7 cellular contexts compared by ENCODE assay signal in genomic region chr20:31545621-31546040, GRCh38. TPM values are rescaled to one million over a fixed set of nuclear protein-coding genes. Genes with fewer than 3 reads are reported as not detected.
A peak's percentile ranks its signal among the peaks of the same experiment; 100 is the strongest.
DNase-seq lines count a peak whose midpoint lies in the region; ATAC-seq and TF ChIP-seq lines count a peak whose summit lies in the region.
"Not testable (repeated sequence)": the region's sequence is repeated elsewhere in the genome, so short reads cannot be mapped to it uniquely, and the experiment has no call there.

No MANE protein-coding gene starts in this region.

- H3F3A ChIP-seq in GM23338 (replicated peaks; ENCODE audit: low read depth): peaks cover 68% of the 10 kb centered on the region

- not testable (repeated sequence) for H3K27me3 ChIP-seq in GM23338 (ENCODE audit: insufficient read depth); adipocyte (replicated peaks; ENCODE audit: control insufficient read depth, insufficient read depth, low read length); esophagus squamous epithelium

- not testable (repeated sequence) for TF ChIP-seq POLR2A in esophagus squamous epithelium (IDR thresholded peaks at IDR 0.05)

- not testable (repeated sequence) for H3K27ac Mint-ChIP-seq in GM23338, mesothelial cell of epicardium
- peak overlapping the region; percentile 34 for H3K27ac Mint-ChIP-seq in activated CD4-positive, alpha-beta memory T cell treated with anti-CD3 and anti-CD28 coated beads, Interleukin-2, amount 10 ng/mL, durations not matched to agents 7 days and 5 days
- H3K27ac Mint-ChIP-seq in osteocyte (ENCODE audit: unreplicated experiment): peak overlapping the region; percentile 85

- not testable (repeated sequence) for H3K9me3 Mint-ChIP-seq in GM23338; activated CD4-positive, alpha-beta memory T cell treated with anti-CD3 and anti-CD28 coated beads, Interleukin-2, amount 10 ng/mL, durations not matched to agents 7 days and 5 days; mesothelial cell of epicardium; osteocyte (ENCODE audit: unreplicated experiment)

- H3K27ac ChIP-seq in GM23338 (ENCODE audit: low read depth) (peak overlapping the region; percentile 92; the same call in 1 of the 2 replicates), RWPE1 (peak overlapping the region; percentile 81), esophagus squamous epithelium (peak overlapping the region in 3 of 4 donors; percentile 77 to 92 (median 88))

- peaks cover 21% of the 10 kb centered on the region for H3K27me3 Mint-ChIP-seq in GM23338 (ENCODE audit: insufficient read depth, low read depth, poor library complexity)
- H3K27me3 Mint-ChIP-seq in activated CD4-positive, alpha-beta memory T cell treated with anti-CD3 and anti-CD28 coated beads, Interleukin-2, amount 10 ng/mL, durations not matched to agents 7 days and 5 days; mesothelial cell of epicardium (ENCODE audit: low read depth); osteocyte (ENCODE audit: unreplicated experiment): not testable (repeated sequence)

- intact Hi-C loops in esophagus squamous epithelium (cut with DNase I): not testable (repeated sequence)

- not testable (repeated sequence) for TF ChIP-seq CTCF in GM23338 (conservative IDR thresholded peaks at IDR 0.05; ENCODE audit: low read depth in 2 of 2); RWPE1 (conservative IDR thresholded peaks at IDR 0.05; ENCODE audit: low read depth); esophagus squamous epithelium (IDR thresholded peaks at IDR 0.05); mesothelial cell of epicardium (IDR thresholded peaks at IDR 0.05; ENCODE audit: unreplicated experiment); osteocyte (IDR thresholded peaks at IDR 0.05)

- H3K4me3 ChIP-seq in GM23338; adipocyte (ENCODE audit: low read length); esophagus squamous epithelium: not testable (repeated sequence)

- H3K4me1 ChIP-seq in GM23338 (ENCODE audit: insufficient read depth): not testable (repeated sequence)
- H3K4me1 ChIP-seq in adipocyte (ENCODE audit: control insufficient read depth, insufficient read depth, low read length) (peaks cover 47% of the 10 kb centered on the region), esophagus squamous epithelium (peaks cover 5 to 77% (median 23%) of the 10 kb centered on the region in 3 donors)

- peak overlapping the region; percentile 27 for H3K9ac ChIP-seq in adipocyte (ENCODE audit: low read length)

- 60 to 63% methylated on average over 5 of the region's 5 CpGs for WGBS in esophagus squamous epithelium, 2 donors

- not testable (repeated sequence) for H3K4me3 Mint-ChIP-seq in GM23338; activated CD4-positive, alpha-beta memory T cell treated with anti-CD3 and anti-CD28 coated beads, Interleukin-2, amount 10 ng/mL, durations not matched to agents 7 days and 5 days; osteocyte (ENCODE audit: unreplicated experiment)
- H3K4me3 Mint-ChIP-seq in mesothelial cell of epicardium: peak overlapping the region; percentile 13

- peaks cover 53% of the 10 kb centered on the region for H3K36me3 Mint-ChIP-seq in GM23338 (ENCODE audit: low read depth)
- peaks cover 64% of the 10 kb centered on the region for H3K36me3 Mint-ChIP-seq in activated CD4-positive, alpha-beta memory T cell treated with anti-CD3 and anti-CD28 coated beads, Interleukin-2, amount 10 ng/mL, durations not matched to agents 7 days and 5 days (ENCODE audit: low read depth)
- H3K36me3 Mint-ChIP-seq in mesothelial cell of epicardium: peaks cover 11% of the 10 kb centered on the region
- peaks cover 31% of the 10 kb centered on the region for H3K36me3 Mint-ChIP-seq in osteocyte (ENCODE audit: unreplicated experiment)

- not testable (repeated sequence) for H3K9me3 ChIP-seq in adipocyte (ENCODE audit: control insufficient read depth, low read length); esophagus squamous epithelium

- CTCF ChIA-PET in RWPE1 (lab: Yijun Ruan, JAX): interaction anchor here (0.6 to 1.6 kb wide), 4 partner anchors 31 to 275 kb away, joined by 3 to 4 read pairs (median 4); partner anchors contain the start of gene HM13
- CTCF ChIA-PET in activated CD4-positive, alpha-beta memory T cell treated with anti-CD3 and anti-CD28 coated beads, Interleukin-2, amount 10 ng/mL, durations not matched to agents 7 days and 5 days (lab: Charles Lee): interaction anchor here (0.9 to 19.1 kb wide), 4 partner anchors 8 to 64 kb away, joined by 3 to 523 read pairs (median 53); partner anchors contain the start of gene ID1

- not testable (repeated sequence) for DNase-seq in GM23338 (ENCODE audit: low spot score); RWPE1 (ENCODE audit: low spot score); activated CD4-positive, alpha-beta memory T cell treated with anti-CD3 and anti-CD28 coated beads, Interleukin-2, amount 10 ng/mL, durations not matched to agents 7 days and 5 days; esophagus squamous epithelium (lab: John Stamatoyannopoulos, UW); mesothelial cell of epicardium (ENCODE audit: low spot score in 2 of 2, unreplicated experiment in 2 of 2); osteocyte (ENCODE audit: extremely low spot score, unreplicated experiment)
- peak; percentile 31 for DNase-seq in adipocyte (ENCODE audit: low read depth)

- H4K20me1 ChIP-seq in GM23338 (replicated peaks; ENCODE audit: insufficient read depth): peaks cover 15% of the 10 kb centered on the region

- H3K4me2 ChIP-seq in GM23338: not testable (repeated sequence)

- H3K36me3 ChIP-seq in GM23338 (ENCODE audit: insufficient read depth) (peaks cover 26% of the 10 kb centered on the region), adipocyte (ENCODE audit: control insufficient read depth, insufficient read depth, low read length, severe bottlenecking) (peaks cover 61% of the 10 kb centered on the region), esophagus squamous epithelium (peaks cover 13 to 78% (median 20%) of the 10 kb centered on the region in 3 donors)

- not testable (repeated sequence) for H2AFZ ChIP-seq in GM23338

- not testable (repeated sequence) for H3K4me1 Mint-ChIP-seq in GM23338
- H3K4me1 Mint-ChIP-seq in activated CD4-positive, alpha-beta memory T cell treated with anti-CD3 and anti-CD28 coated beads, Interleukin-2, amount 10 ng/mL, durations not matched to agents 7 days and 5 days: peaks cover 55% of the 10 kb centered on the region
- H3K4me1 Mint-ChIP-seq in mesothelial cell of epicardium: peaks cover 43% of the 10 kb centered on the region
- H3K4me1 Mint-ChIP-seq in osteocyte (ENCODE audit: unreplicated experiment): peaks cover 35% of the 10 kb centered on the region

- POLR2A ChIA-PET in RWPE1 (lab: Yijun Ruan, JAX; ENCODE audit: low non-redundant PET): interaction anchor here (0.7 kb wide), 1 partner anchor 29 kb away, joined by 6 read pairs; no protein-coding TSS in a partner anchor
- POLR2A ChIA-PET in activated CD4-positive, alpha-beta memory T cell treated with anti-CD3 and anti-CD28 coated beads, Interleukin-2, amount 10 ng/mL, durations not matched to agents 7 days and 5 days (lab: Charles Lee): interaction anchor here (1.5 kb wide), 1 partner anchor 30 kb away, joined by 5 read pairs; no protein-coding TSS in a partner anchor

- H3K9me2 ChIP-seq in GM23338 (ENCODE audit: insufficient read depth): not testable (repeated sequence)

- not testable (repeated sequence) for ATAC-seq in GM23338

- peaks cover 18% of the 10 kb centered on the region for H3K79me2 ChIP-seq in GM23338 (replicated peaks; ENCODE audit: insufficient read depth)

RNA-seq across cellular contexts. Expression of gene HM13, which starts 31.4 kb away (rescaled TPM):
- total RNA-seq in GM23338 (2014; rRNA removed; shearing (Covaris generic)): 103 and 126 TPM in 2 replicates
- polyA plus RNA-seq in GM23338 (2016; fragmentation: Nextera tagmentation; extraction: Ambion mirVana): 147 and 150 TPM in 2 replicates
- total RNA-seq in activated CD4-positive, alpha-beta memory T cell treated with anti-CD3 and anti-CD28 coated beads, Interleukin-2, amount 10 ng/mL, durations not matched to agents 7 days and 5 days: 100 to 1,000 TPM; 162 to 165 TPM
- total RNA-seq in esophagus squamous epithelium (100 to 1,000 TPM in 2 of 4 donors, 10 to 100 TPM in 2; 76.3 to 162 (median 108) TPM), mesothelial cell of epicardium (140 to 143 TPM (median 140 TPM) in 3 replicates), osteocyte (173 and 203 TPM in 2 replicates)

RNA-seq across cellular contexts. Expression of gene ID1, which starts 59.5 kb away (rescaled TPM):
- total RNA-seq in GM23338 (2014; rRNA removed; shearing (Covaris generic)): 452 and 479 TPM in 2 replicates
- 221 and 224 TPM in 2 replicates for polyA plus RNA-seq in GM23338 (2016; fragmentation: Nextera tagmentation; extraction: Ambion mirVana)
- total RNA-seq in activated CD4-positive, alpha-beta memory T cell treated with anti-CD3 and anti-CD28 coated beads, Interleukin-2, amount 10 ng/mL, durations not matched to agents 7 days and 5 days: under 1 TPM; 0.48 to 0.58 TPM
- total RNA-seq in esophagus squamous epithelium (100 to 1,000 TPM; 422 to 839 (median 555) TPM), mesothelial cell of epicardium (374 to 378 TPM (median 377 TPM) in 3 replicates), osteocyte (8.2 TPM in 2 replicates)

Comparison
In these comparisons a context has a peak if more than half of its experiments do, and no peak if none do; other contexts are left out.
1. RNA of gene ID1, which starts 59.5 kb away (total RNA-seq): 422 to 839 TPM in esophagus squamous epithelium, 452 to 479 TPM in GM23338 and 374 to 378 TPM in mesothelial cell of epicardium; 8.2 TPM in osteocyte and 0.48 to 0.58 TPM in activated CD4-positive, alpha-beta memory T cell treated with anti-CD3 and anti-CD28 coated beads, Interleukin-2, amount 10 ng/mL, durations not matched to agents 7 days and 5 days; every median in the first group is over 10 times any median in the second.
2. Peak in every context shown above with its lines, with median percentiles within 50 percentile points of each other: H3K27ac ChIP-seq.